Comparison of ENCODE assay signal across 14 cellular contexts in the genomic region with DNA sequence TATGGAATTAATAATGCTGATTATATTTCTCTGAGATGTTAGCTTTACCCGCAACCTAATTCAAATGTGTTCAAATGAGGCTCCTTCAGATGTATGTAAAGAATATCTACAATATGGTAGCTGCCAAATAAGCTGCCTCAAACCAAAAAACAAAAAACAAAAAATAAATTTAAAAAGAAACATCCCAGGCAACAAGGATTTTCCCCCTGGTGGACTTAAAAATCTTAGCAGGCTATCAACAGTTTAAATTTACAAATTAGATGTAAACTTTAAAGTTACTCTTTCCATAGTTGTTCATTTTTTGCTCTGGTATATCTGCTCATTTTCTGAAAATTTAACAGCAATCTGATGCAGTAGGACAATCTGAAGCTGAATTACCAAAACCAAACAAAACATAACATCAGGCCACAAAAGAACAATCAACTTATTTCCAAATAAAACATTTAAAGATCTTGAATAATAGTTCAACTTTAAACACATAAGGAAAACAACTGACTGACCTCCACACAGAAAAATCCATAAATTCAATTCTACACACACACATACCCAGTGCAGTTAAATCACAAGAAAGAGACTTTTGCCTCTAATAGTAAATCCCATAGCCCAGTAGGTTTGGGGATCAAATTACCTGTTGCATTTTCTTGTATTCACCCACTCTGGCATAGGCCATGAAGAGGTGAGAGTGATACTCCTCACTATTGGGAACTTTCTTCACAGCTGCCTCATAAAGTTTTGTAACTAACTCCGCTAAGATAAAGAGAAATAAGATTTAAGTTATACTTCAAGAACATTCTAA. TPM values are rescaled to one million over a fixed set of nuclear protein-coding genes. Genes with fewer than 3 reads are reported as not detected.
DNase-seq lines count a peak whose midpoint lies in the region; ATAC-seq and TF ChIP-seq lines count a peak whose summit lies in the region.
"Had no signal": no experiment of that assay in that cellular context is flagged by ENCODE, and none has a peak within 500 bp of the region (broad histone marks: within the 10 kb centered on the region; RNA-seq: fewer than 3 reads in every experiment).

No MANE protein-coding gene starts in this region.

- ATAC-seq in activated naive CD8-positive, alpha-beta T cell treated with anti-CD3 and anti-CD28 coated beads, Interleukin-2, amount 50 U/mL, for 24 hours: no peak
- ATAC-seq in HG03460 (IDR thresholded peaks at IDR 0.05; ENCODE audit: unreplicated experiment) (no peak), GM18870 (IDR thresholded peaks at IDR 0.05; ENCODE audit: unreplicated experiment) (no peak)
- ATAC-seq: gastrocnemius medialis had no signal

- H3K4me3 Mint-ChIP-seq in activated naive CD8-positive, alpha-beta T cell: no peak overlapping the region
- H3K4me3 Mint-ChIP-seq in activated naive CD8-positive, alpha-beta T cell treated with anti-CD3 and anti-CD28 coated beads, Interleukin-2, amount 50 U/mL, for 24 hours: no peak overlapping the region
- H3K4me3 Mint-ChIP-seq in type B pancreatic cell: no peak overlapping the region
- H3K4me3 Mint-ChIP-seq: activated B cell treated with CpG ODN at 0.5 μM for 24 hours, B cell, immature natural killer cell had no signal

- no peaks in the 10 kb centered on the region for H3K9me3 Mint-ChIP-seq in activated naive CD8-positive, alpha-beta T cell (ENCODE audit: low read depth)
- H3K9me3 Mint-ChIP-seq in activated naive CD8-positive, alpha-beta T cell treated with anti-CD3 and anti-CD28 coated beads, Interleukin-2, amount 50 U/mL, for 24 hours: no peaks in the 10 kb centered on the region
- H3K9me3 Mint-ChIP-seq in type B pancreatic cell: no peaks in the 10 kb centered on the region
- H3K9me3 Mint-ChIP-seq: activated B cell treated with CpG ODN at 0.5 μM for 24 hours, immature natural killer cell had no signal

- no peaks in the 10 kb centered on the region for H3K27me3 Mint-ChIP-seq in activated naive CD8-positive, alpha-beta T cell
- H3K27me3 Mint-ChIP-seq in activated naive CD8-positive, alpha-beta T cell treated with anti-CD3 and anti-CD28 coated beads, Interleukin-2, amount 50 U/mL, for 24 hours: no peaks in the 10 kb centered on the region
- no peaks in the 10 kb centered on the region for H3K27me3 Mint-ChIP-seq in type B pancreatic cell

- H3K36me3 Mint-ChIP-seq in activated naive CD8-positive, alpha-beta T cell: peaks cover 6% of the 10 kb centered on the region
- H3K36me3 Mint-ChIP-seq in activated naive CD8-positive, alpha-beta T cell treated with anti-CD3 and anti-CD28 coated beads, Interleukin-2, amount 50 U/mL, for 24 hours (ENCODE audit: low read depth): peaks cover 52% of the 10 kb centered on the region
- peaks cover 23% of the 10 kb centered on the region for H3K36me3 Mint-ChIP-seq in type B pancreatic cell

- H3K9ac ChIP-seq in SK-N-MC (ENCODE audit: insufficient read length): no peak overlapping the region

- no peaks in the 10 kb centered on the region for H3K9me3 ChIP-seq in SK-N-MC (ENCODE audit: low read depth, low read length)
- H3K9me3 ChIP-seq: gastrocnemius medialis, thoracic aorta had no signal

- peaks cover 29% of the 10 kb centered on the region for H3K4me1 Mint-ChIP-seq in activated naive CD8-positive, alpha-beta T cell (ENCODE audit: low read depth)
- H3K4me1 Mint-ChIP-seq in activated naive CD8-positive, alpha-beta T cell treated with anti-CD3 and anti-CD28 coated beads, Interleukin-2, amount 50 U/mL, for 24 hours: peaks cover 22% of the 10 kb centered on the region
- peaks cover 5% of the 10 kb centered on the region for H3K4me1 Mint-ChIP-seq in type B pancreatic cell (ENCODE audit: unreplicated experiment)

- H3K27ac Mint-ChIP-seq in activated naive CD8-positive, alpha-beta T cell: peak overlapping the region; percentile 78
- H3K27ac Mint-ChIP-seq in activated naive CD8-positive, alpha-beta T cell treated with anti-CD3 and anti-CD28 coated beads, Interleukin-2, amount 50 U/mL, for 24 hours: no peak overlapping the region
- no peak overlapping the region for H3K27ac Mint-ChIP-seq in type B pancreatic cell
- H3K27ac Mint-ChIP-seq: activated B cell treated with CpG ODN at 0.5 μM for 24 hours, B cell had no signal

- H3K36me3 ChIP-seq in SK-N-MC (ENCODE audit: insufficient read depth, low read length): peaks cover 75% of the 10 kb centered on the region

- no peak overlapping the region for H3K4me3 ChIP-seq in SK-N-MC
- no peak overlapping the region for H3K4me3 ChIP-seq in fibroblast of pulmonary artery (replicated peaks; ENCODE audit: low read depth, low read length)
- H3K4me3 ChIP-seq: gastrocnemius medialis, thoracic aorta had no signal

- TF ChIP-seq CTCF in fibroblast of pulmonary artery (IDR thresholded peaks at IDR 0.05; ENCODE audit: low read length, missing control alignments) (peak; percentile 37), type B pancreatic cell (conservative IDR thresholded peaks at IDR 0.05) (peak; percentile 57)

- no peak for DNase-seq in activated naive CD8-positive, alpha-beta T cell treated with anti-CD3 and anti-CD28 coated beads, Interleukin-2, amount 50 U/mL, for 24 hours
- no peak for DNase-seq in SK-N-MC (ENCODE audit: low read depth, low spot score)
- no peak for DNase-seq in fibroblast of pulmonary artery (ENCODE audit: low read depth)
- no peak for DNase-seq in type B pancreatic cell (ENCODE audit: extremely low spot score, unreplicated experiment)
- DNase-seq in NCI-H2227 (lab: John Stamatoyannopoulos, UW; ENCODE audit: unreplicated experiment): no peak
- DNase-seq: activated B cell treated with CpG ODN at 0.5 μM for 24 hours, gastrocnemius medialis, immature natural killer cell, NCI-H2171 treated with DMSO at 0.1 percent for 48 hours had no signal

- peak overlapping the region; percentile 43; the same call in 1 of the 2 replicates for H3K27ac ChIP-seq in SK-N-MC
- H3K27ac ChIP-seq: gastrocnemius medialis, thoracic aorta had no signal

RNA-seq across cellular contexts. Expression of a gene that starts 21.3 kb away (rescaled TPM):
- 25.7 and 35.9 TPM in 2 replicates for total RNA-seq in type B pancreatic cell (ENCODE audit: low replicate concordance)

RNA-seq across cellular contexts. Expression of a gene that starts 38.1 kb away (rescaled TPM):
- total RNA-seq in type B pancreatic cell (ENCODE audit: low replicate concordance): 38.3 and 40.4 TPM in 2 replicates
